In the genomic region with DNA sequence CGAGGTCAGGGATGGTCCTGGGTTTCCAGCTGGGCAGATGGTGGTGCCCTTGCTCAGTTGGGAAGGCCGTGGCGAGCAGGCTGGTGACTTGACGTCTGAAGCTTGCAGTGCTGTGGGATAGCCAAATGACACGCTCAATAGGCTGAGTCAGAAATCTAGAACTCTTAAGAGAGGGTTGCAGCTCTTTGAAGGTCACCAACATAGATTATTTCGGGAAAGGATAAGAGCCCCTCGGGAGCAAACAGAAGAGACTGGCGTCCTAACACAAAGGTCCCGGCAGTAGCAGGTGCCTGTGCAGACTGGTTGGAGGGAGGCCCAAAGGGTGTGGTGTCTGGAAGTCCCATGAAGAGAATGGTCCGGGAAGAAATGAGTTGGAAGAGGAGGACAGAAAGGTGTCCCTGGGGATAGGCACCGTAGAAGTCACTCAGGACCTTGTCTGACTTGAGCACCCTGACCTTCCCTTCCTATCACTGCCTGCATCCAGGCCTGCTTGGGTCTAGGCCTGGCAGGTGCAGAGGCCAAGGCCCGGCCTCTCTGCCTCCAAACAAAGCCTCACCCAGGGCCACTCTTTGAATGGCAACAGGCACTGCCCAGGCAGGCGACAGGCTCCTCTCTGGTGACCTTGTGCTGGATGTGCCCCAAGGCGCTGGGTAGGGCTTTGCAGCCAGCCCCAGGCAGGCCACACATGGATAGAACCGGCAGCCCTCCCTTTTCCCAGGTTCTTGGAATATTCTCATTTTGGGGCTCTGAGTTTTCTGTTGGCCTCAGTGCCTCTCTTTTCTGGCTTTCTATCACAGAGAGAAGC, we compare ENCODE assay signal across 12 cellular contexts. TPM values are rescaled to one million over a fixed set of nuclear protein-coding genes. Genes with fewer than 3 reads are reported as not detected.
DNase-seq lines count a peak whose midpoint lies in the region; ATAC-seq and TF ChIP-seq lines count a peak whose summit lies in the region.
"Had no signal": no experiment of that assay in that cellular context is flagged by ENCODE, and none has a peak within 500 bp of the region (broad histone marks: within the 10 kb centered on the region; RNA-seq: fewer than 3 reads in every experiment).

No MANE protein-coding gene starts in this region.

- H3K79me2 ChIP-seq in SU-DHL-6 (ENCODE audit: insufficient read depth, low read length), result peaks cover 9% of the 10 kb centered on the region; the same call in 1 of the 2 replicates
- H3K79me2 ChIP-seq in parathyroid adenoma, result peaks cover 26% of the 10 kb centered on the region

- CTCF ChIA-PET in A673 (lab: Charles Lee), result no interaction called here

- POLR2A ChIA-PET in A673 (lab: Charles Lee; ENCODE audit: low non-redundant PET), result no interaction called here

- intact Hi-C loops in A673 (cut with micrococcal nuclease; ENCODE audit: unreplicated experiment) (no loop called here), heart right ventricle (cut with DNase I) (loop anchor here in 4 of 10 donors (1.0 to 10.0 kb wide), 5 partner anchors 18 to 386 kb away; a partner anchor contains a TSS)

- no peaks in the 10 kb centered on the region for H4K20me1 ChIP-seq in SU-DHL-6 (ENCODE audit: low read depth, low read length)

- no TSS peak for BruUV-seq in A673 (replicated peaks; lab: Mats Ljungman, UMichigan)

- H3K9me3 ChIP-seq in A673 (ENCODE audit: low read depth, low read length, poor library complexity, severe bottlenecking), result no peaks in the 10 kb centered on the region
- H3K9me3 ChIP-seq in SU-DHL-6 (ENCODE audit: insufficient read depth, low read length), result no peaks in the 10 kb centered on the region
- H3K9me3 ChIP-seq in heart right ventricle, result no peaks in the 10 kb centered on the region
- no peaks in the 10 kb centered on the region for H3K9me3 ChIP-seq in parathyroid adenoma (ENCODE audit: control insufficient read depth, low read length)
- H3K9me3 ChIP-seq: A549 had no signal

- peak; percentile 27 to 85 (median 56) for ATAC-seq in heart right ventricle
- ATAC-seq: A549; activated T-cell treated with anti-CD3 and anti-CD28 coated beads, Interleukin-2, amount 50 U/mL, for 4 hours had no signal

- H3K4me3 ChIP-seq in A673 (ENCODE audit: low read depth, low read length, poor library complexity, severe bottlenecking) (no peak overlapping the region), SU-DHL-6 (ENCODE audit: insufficient read depth, low read length, poor library complexity, severe bottlenecking) (no peak overlapping the region), heart right ventricle (peak overlapping the region in 6 of 10 donors; percentile 9 to 49 (median 16)), parathyroid adenoma (ENCODE audit: low read depth, low read length) (no peak overlapping the region)
- H3K4me3 ChIP-seq: A549 had no signal

- DNase-seq in A673 (ENCODE audit: low spot score) (no peak), heart right ventricle (peak; percentile 55 to 64), HPDE6-E6E7 (ENCODE audit: extremely low spot score) (no peak), GM10266 (ENCODE audit: extremely low spot score) (no peak), erythroblast (lab: John Stamatoyannopoulos, UW) (no peak)
- no peak for DNase-seq in effector CD4-positive, alpha-beta T cell
- DNase-seq: activated T-cell treated with anti-CD3 and anti-CD28 coated beads, Interleukin-2, amount 50 U/mL, for 4 hours; effector memory CD4-positive, alpha-beta T cell; NCI-H2081 had no signal

- no peak for TF ChIP-seq POLR2A in erythroblast (IDR thresholded peaks at IDR 0.05; ENCODE audit: low read length)

- H3K36me3 ChIP-seq in A673 (ENCODE audit: insufficient read depth, low read length, poor library complexity, severe bottlenecking) (no peaks in the 10 kb centered on the region), SU-DHL-6 (ENCODE audit: low read length) (no peaks in the 10 kb centered on the region), heart right ventricle (peaks cover 0 to 20% (median 0%) of the 10 kb centered on the region in 9 donors), parathyroid adenoma (ENCODE audit: control insufficient read depth, insufficient read depth, low read length) (no peaks in the 10 kb centered on the region)

- H2AFZ ChIP-seq in SU-DHL-6 (ENCODE audit: low read depth, low read length, severe bottlenecking) (no peak overlapping the region), parathyroid adenoma (peak overlapping the region; percentile 67)

- peak overlapping the region; percentile 54 for H3K27ac ChIP-seq in A673 (ENCODE audit: low read depth, low read length, poor library complexity, severe bottlenecking)
- H3K27ac ChIP-seq in SU-DHL-6 (ENCODE audit: low read depth, low read length), result peak overlapping the region; percentile 51
- peak overlapping the region; percentile 78 to 98 (median 92) for H3K27ac ChIP-seq in heart right ventricle
- H3K27ac ChIP-seq in parathyroid adenoma, result peak overlapping the region; percentile 70

- no peaks in the 10 kb centered on the region for H3K9me2 ChIP-seq in SU-DHL-6 (replicated peaks; ENCODE audit: insufficient read depth, low read length)

- 21 to 22% methylated on average over 15 of the region's 15 CpGs for WGBS in heart right ventricle, 2 donors

- H3K4me2 ChIP-seq in SU-DHL-6 (ENCODE audit: low read depth, low read length, poor library complexity, severe bottlenecking), result peak overlapping the region; percentile 6
- no peak overlapping the region for H3K4me2 ChIP-seq in parathyroid adenoma (ENCODE audit: low read length)
- H3K4me2 ChIP-seq: A549 had no signal

- H3K27me3 ChIP-seq in A673 (replicated peaks; ENCODE audit: insufficient read depth, low read depth, low read length, poor library complexity) (no peaks in the 10 kb centered on the region), SU-DHL-6 (ENCODE audit: low read length) (no peaks in the 10 kb centered on the region), heart right ventricle (no peaks in the 10 kb centered on the region), parathyroid adenoma (ENCODE audit: control insufficient read depth, insufficient read depth, low read length) (no peaks in the 10 kb centered on the region)

- peaks cover 6% of the 10 kb centered on the region for H3F3A ChIP-seq in SU-DHL-6 (ENCODE audit: insufficient read depth)

- peak overlapping the region; percentile 36 for H3K9ac ChIP-seq in SU-DHL-6 (ENCODE audit: low read length)
- no peak overlapping the region for H3K9ac ChIP-seq in parathyroid adenoma

- peaks cover 47% of the 10 kb centered on the region for H3K4me1 ChIP-seq in A673 (ENCODE audit: insufficient read depth, low read length, poor library complexity, severe bottlenecking)
- peaks cover 36 to 98% (median 88%) of the 10 kb centered on the region in 9 donors for H3K4me1 ChIP-seq in heart right ventricle
- peaks cover 15% of the 10 kb centered on the region for H3K4me1 ChIP-seq in parathyroid adenoma

- TF ChIP-seq CTCF in A673 (conservative IDR thresholded peaks at IDR 0.05; ENCODE audit: low read depth, low read length) (no peak), SU-DHL-6 (IDR thresholded peaks at IDR 0.05; ENCODE audit: insufficient read depth, low read length, poor library complexity, severe bottlenecking) (no peak), heart right ventricle (IDR thresholded peaks at IDR 0.05) (no peak), parathyroid adenoma (IDR thresholded peaks at IDR 0.05) (no peak), GM10266 (IDR thresholded peaks at IDR 0.05; ENCODE audit: control insufficient read depth, insufficient read depth, low read depth, missing control alignments) (no peak)

RNA-seq across cellular contexts. Expression of a gene that starts 18.6 kb away (rescaled TPM):
- total RNA-seq in A673 (2021) (58.5 and 64.9 TPM in 2 replicates), heart right ventricle (100 to 1,000 TPM; 155 to 342 (median 231) TPM)
- polyA plus RNA-seq in heart right ventricle, result 100 to 1,000 TPM; 180 to 196 TPM

RNA-seq across cellular contexts. Expression of a gene that starts 50.5 kb away (rescaled TPM):
- total RNA-seq in A673 (2021), result 19.3 and 27.2 TPM in 2 replicates
- total RNA-seq in heart right ventricle, result 10 to 100 TPM in 1 of 10 donors, 1 to 10 TPM in 9; 1.6 to 18.3 (median 3.8) TPM
- 10 to 100 TPM; 12.9 to 18.3 TPM for polyA plus RNA-seq in heart right ventricle

Comparison
In these comparisons a context has a peak if more than half of its experiments do, and no peak if none do; other contexts are left out.
1. DNase-seq: peak in heart right ventricle (2 of 2); none in A673 (single experiment), HPDE6-E6E7 (single experiment), GM10266 (single experiment), erythroblast (0 of 2) and effector CD4-positive, alpha-beta T cell (single experiment).
2. H3K4me3 ChIP-seq: peak in heart right ventricle (6 of 10); none in A673 (single experiment), SU-DHL-6 (single experiment) and parathyroid adenoma (single experiment).
3. Peak in every context shown above with its lines, with median percentiles within 50 percentile points of each other: H3K27ac ChIP-seq.